In genomic region chr4:153209410-153209809, GRCh38 we compare ENCODE assay signal across 22 cellular contexts. TPM values are rescaled to one million over a fixed set of nuclear protein-coding genes. Genes with fewer than 3 reads are reported as not detected.
DNase-seq lines count a peak whose midpoint lies in the region; ATAC-seq, FAIRE-seq and TF ChIP-seq lines count a peak whose summit lies in the region.
"Had no signal": no experiment of that assay in that cellular context is flagged by ENCODE, and none has a peak within 500 bp of the region (broad histone marks: within the 10 kb centered on the region; RNA-seq: fewer than 3 reads in every experiment).

No MANE protein-coding gene starts in this region.

- H3K4me3 Mint-ChIP-seq in type B pancreatic cell: peak overlapping the region; percentile 29
- H3K4me3 Mint-ChIP-seq: immature natural killer cell; memory B cell; naive thymus-derived CD8-positive, alpha-beta T cell; stimulated activated memory B cell treated with anti-CD40 and anti-IgM and Interleukin-4, amounts not matched to agents 10 μg/mL and 1 μg/mL and 100 μg/mL, for 72 hours had no signal

- no peak overlapping the region for H3K27ac Mint-ChIP-seq in type B pancreatic cell
- H3K27ac Mint-ChIP-seq: activated naive CD4-positive, alpha-beta T cell treated with anti-CD3 and anti-CD28 coated beads, Interleukin-2, amount 50 U/mL, for 72 hours; immature natural killer cell; memory B cell; naive thymus-derived CD8-positive, alpha-beta T cell; stimulated activated memory B cell treated with anti-CD40 and anti-IgM and Interleukin-4, amounts not matched to agents 10 μg/mL and 1 μg/mL and 100 μg/mL, for 72 hours had no signal

- no peak for FAIRE-seq in frontal cortex (lab: Jason Lieb, UNC)
- FAIRE-seq: GM19239 had no signal

- no peak for ATAC-seq in GM21367 (IDR thresholded peaks at IDR 0.05; ENCODE audit: unreplicated experiment)
- ATAC-seq: activated naive CD4-positive, alpha-beta T cell treated with anti-CD3 and anti-CD28 coated beads, Interleukin-2, amount 50 U/mL, for 72 hours; naive thymus-derived CD8-positive, alpha-beta T cell; SK-N-SH treated with all-trans-retinoic acid at 6 μM for 48 hours; stimulated activated memory B cell treated with anti-CD40 and anti-IgM and Interleukin-4, amounts not matched to agents 10 μg/mL and 1 μg/mL and 100 μg/mL, for 72 hours had no signal

- no peak for TF ChIP-seq CTCF in type B pancreatic cell (conservative IDR thresholded peaks at IDR 0.05)

- DNase-seq in DMS153 (lab: John Stamatoyannopoulos, UW): peak; percentile 55
- DNase-seq in DMS153 treated with DMSO at 0.1 percent for 48 hours (lab: John Stamatoyannopoulos, UW; ENCODE audit: unreplicated experiment): no peak
- DNase-seq in NCI-H510A treated with DMSO at 0.1 percent for 48 hours (lab: John Stamatoyannopoulos, UW): peak; percentile 87
- DNase-seq in left kidney (ENCODE audit: low read depth, low spot score): peak; percentile 76
- DNase-seq in type B pancreatic cell (ENCODE audit: extremely low spot score, unreplicated experiment): no peak
- no peak for DNase-seq in frontal cortex (ENCODE audit: low spot score in 2 of 2)
- no peak for DNase-seq in NCI-H1436 (lab: John Stamatoyannopoulos, UW)
- DNase-seq: activated CD4-positive, CD25-positive, alpha-beta regulatory T cell treated with anti-CD3 and anti-CD28 coated beads, Interleukin-2, amount 50 U/mL, for 72 hours; activated CD8-positive, alpha-beta memory T cell treated with anti-CD3 and anti-CD28 coated beads for 24 hours; COR-L47; immature natural killer cell; KG1; MV-4-11; naive thymus-derived CD8-positive, alpha-beta T cell; NCI-H2171 treated with DMSO at 0.1 percent for 48 hours; trophoblast cell had no signal

- no peaks in the 10 kb centered on the region for H3K9me3 Mint-ChIP-seq in type B pancreatic cell
- H3K9me3 Mint-ChIP-seq: immature natural killer cell; naive thymus-derived CD8-positive, alpha-beta T cell had no signal

- H3K27me3 Mint-ChIP-seq in type B pancreatic cell: no peaks in the 10 kb centered on the region

- peaks cover 39% of the 10 kb centered on the region for H3K4me1 Mint-ChIP-seq in type B pancreatic cell (ENCODE audit: unreplicated experiment)

- H3K36me3 Mint-ChIP-seq in type B pancreatic cell: no peaks in the 10 kb centered on the region
- H3K36me3 Mint-ChIP-seq: activated naive CD4-positive, alpha-beta T cell treated with anti-CD3 and anti-CD28 coated beads, Interleukin-2, amount 50 U/mL, for 72 hours; immature natural killer cell; naive thymus-derived CD8-positive, alpha-beta T cell; stimulated activated memory B cell treated with anti-CD40 and anti-IgM and Interleukin-4, amounts not matched to agents 10 μg/mL and 1 μg/mL and 100 μg/mL, for 72 hours had no signal

RNA-seq across cellular contexts. Expression of gene TRIM2, which starts 5.2 kb away (rescaled TPM):
- 83.1 and 105 TPM in 2 replicates for total RNA-seq in type B pancreatic cell (ENCODE audit: low replicate concordance)
- total RNA-seq in frontal cortex: 1,036 TPM

Comparison
In these comparisons a context has a peak if more than half of its experiments do, and no peak if none do; other contexts are left out.
1. DNase-seq: peak in DMS153 (single experiment), NCI-H510A treated with DMSO at 0.1 percent for 48 hours (single experiment) and left kidney (single experiment); none in DMS153 treated with DMSO at 0.1 percent for 48 hours (single experiment), type B pancreatic cell (single experiment), frontal cortex (0 of 2) and NCI-H1436 (single experiment).